In genomic region chr2:70248810-70249438, GRCh38 we compare ENCODE assay signal across 8 cellular contexts. TPM values are rescaled to one million over a fixed set of nuclear protein-coding genes. Genes with fewer than 3 reads are reported as not detected.
DNase-seq lines count a peak whose midpoint lies in the region; ATAC-seq and TF ChIP-seq lines count a peak whose summit lies in the region.

No MANE protein-coding gene starts in this region.

- H3K27me3 ChIP-seq in colonic mucosa (no peaks in the 10 kb centered on the region), lung (ENCODE audit: control insufficient read depth, insufficient read depth) (no peaks in the 10 kb centered on the region)

- H3K27ac ChIP-seq in colonic mucosa (peak overlapping the region; percentile 98), lung (ENCODE audit: low read depth in 1 of 2, low read length in 1 of 2) (peak overlapping the region; percentile 97 to 99)

- no peaks in the 10 kb centered on the region for H3K4me1 ChIP-seq in colonic mucosa
- H3K4me1 ChIP-seq in lung (ENCODE audit: control insufficient read depth in 2 of 2, insufficient read depth in 2 of 2, low read length in 2 of 2) = peaks cover 5 to 8% of the 10 kb centered on the region in 2 donors

- H3K36me3 ChIP-seq in colonic mucosa = no peaks in the 10 kb centered on the region
- peaks cover 0 to 3% of the 10 kb centered on the region in 2 donors for H3K36me3 ChIP-seq in lung (ENCODE audit: control insufficient read depth in 2 of 2, insufficient read depth in 2 of 2, low read length in 2 of 2)

- peak overlapping the region; percentile 31 to 100 for H3K9ac ChIP-seq in colonic mucosa (ENCODE audit: low read depth in 2 of 2, low read length in 2 of 2)

- ATAC-seq in GM18861 (IDR thresholded peaks at IDR 0.05; ENCODE audit: unreplicated experiment) (peak; percentile 47), HG03060 (IDR thresholded peaks at IDR 0.05; ENCODE audit: low read depth, unreplicated experiment) (peak; percentile 36), lung (ENCODE audit: insufficient read depth, low FRiP score) (peak; percentile 70)

- H3K4me3 ChIP-seq in colonic mucosa (peak overlapping the region; percentile 77), lung (peak overlapping the region; percentile 58)

- H3K9me3 ChIP-seq in colonic mucosa (no peaks in the 10 kb centered on the region), lung (ENCODE audit: control insufficient read depth in 2 of 2, insufficient read depth in 1 of 2, low read length in 1 of 2) (no peaks in the 10 kb centered on the region)

- TF ChIP-seq CTCF in colonic mucosa (IDR thresholded peaks at IDR 0.05) = no peak
- no peak for TF ChIP-seq CTCF in lung (IDR thresholded peaks at IDR 0.05; ENCODE audit: control extremely low read depth, extremely low read depth)

- DNase-seq in NCI-H2171 (lab: John Stamatoyannopoulos, UW) (peak; percentile 62), colonic mucosa (peak; percentile 96), lung (ENCODE audit: low spot score) (peak; percentile 87), hepatic stellate cell (ENCODE audit: low spot score) (no peak)
- peak; percentile 85 for DNase-seq in activated CD4-positive, alpha-beta T cell treated with anti-CD3 and anti-CD28 coated beads for 1 hour
- DNase-seq in stimulated activated CD4-positive, alpha-beta T cell treated with anti-CD3 and anti-CD28 coated beads, Interleukin-4, amount 100 ng/mL, for 48 hours (ENCODE audit: low read depth in 2 of 2) = peak; percentile 83 to 98

- intact Hi-C loops in colonic mucosa (cut with DNase I) = no loop called here

- 2 to 6% methylated on average over 24 of the region's 24 CpGs for WGBS in lung, 2 donors

RNA-seq across cellular contexts. Expression of gene TIA1, which starts 0.5 kb away (rescaled TPM):
- total RNA-seq in colonic mucosa = 10 to 100 TPM; 86.8 to 89.2 TPM
- total RNA-seq in lung = 100 to 1,000 TPM in 1 of 2 donors, 10 to 100 TPM in 1; 67.5 to 403 TPM
- polyA plus RNA-seq in lung = 10 to 100 TPM; 31.5 to 62.9 TPM

RNA-seq across cellular contexts. Expression of gene PCYOX1, which starts 9.0 kb away (rescaled TPM):
- total RNA-seq in colonic mucosa (10 to 100 TPM; 39.4 to 62.7 TPM), lung (10 to 100 TPM; 65.1 to 76.5 TPM)
- 10 to 100 TPM; 12.0 to 16.4 TPM for polyA plus RNA-seq in lung

RNA-seq across cellular contexts. Expression of gene SNRPG, which starts 44.6 kb away (rescaled TPM):
- total RNA-seq in colonic mucosa (100 to 1,000 TPM; 123 to 231 TPM), lung (100 to 1,000 TPM in 1 of 2 donors, 10 to 100 TPM in 1; 85.0 to 108 TPM)
- polyA plus RNA-seq in lung = 100 to 1,000 TPM; 151 to 298 TPM

RNA-seq across cellular contexts. Expression of gene FAM136A, which starts 52.9 kb away (rescaled TPM):
- total RNA-seq in colonic mucosa = 10 to 100 TPM; 44.0 to 48.4 TPM
- total RNA-seq in lung = 10 to 100 TPM; 23.7 to 31.7 TPM
- polyA plus RNA-seq in lung = 10 to 100 TPM; 28.6 to 37.0 TPM

RNA-seq across cellular contexts. Expression of gene C2orf42, which starts 58.1 kb away (rescaled TPM):
- total RNA-seq in colonic mucosa (10 to 100 TPM in 1 of 2 donors, 1 to 10 TPM in 1; 7.1 to 11.4 TPM), lung (10 to 100 TPM; 11.5 to 15.0 TPM)
- polyA plus RNA-seq in lung = 1 to 10 TPM; 4.3 to 7.1 TPM
